Comparison of ENCODE assay signal across 17 cellular contexts in genomic region chr15:32765236-32765635, GRCh38. TPM values are rescaled to one million over a fixed set of nuclear protein-coding genes. Genes with fewer than 3 reads are reported as not detected.
A peak's percentile ranks its signal among the peaks of the same experiment; 100 is the strongest.
DNase-seq lines count a peak whose midpoint lies in the region; ATAC-seq and TF ChIP-seq lines count a peak whose summit lies in the region.
"Had no signal": no experiment of that assay in that cellular context is flagged by ENCODE, and none has a peak within 500 bp of the region (broad histone marks: within the 10 kb centered on the region; RNA-seq: fewer than 3 reads in every experiment).

No MANE protein-coding gene starts in this region.

- DNase-seq in HFFc6 (no peak), left ventricle myocardium superior (no peak), SKM-1 (lab: John Stamatoyannopoulos, UW; ENCODE audit: unreplicated experiment) (no peak), MM.1S (no peak)
- DNase-seq: CD4-positive, alpha-beta T cell; CD8-positive, alpha-beta memory T cell; DMS 273 treated with DMSO at 0.1 percent for 48 hours; EL; GDM1; H9 had no signal

- no peak for ATAC-seq in left ventricle myocardium superior
- ATAC-seq: GM23338, HCT116 had no signal

- H2AFZ ChIP-seq in OCI-LY3 (ENCODE audit: low read depth, low read length) = no peak overlapping the region
- H2AFZ ChIP-seq in MM.1S (ENCODE audit: low read length) = no peak overlapping the region
- H2AFZ ChIP-seq: GM23338 had no signal

- no peaks in the 10 kb centered on the region for H3K9me3 Mint-ChIP-seq in HFFc6
- H3K9me3 Mint-ChIP-seq: CD4-positive, alpha-beta T cell; CD8-positive, alpha-beta memory T cell had no signal

- H3K9me3 ChIP-seq in BLaER1 treated with 17β-estradiol and CSF1 and Interleukin-3, amounts not matched to agents 10 nM and 100 nM (replicated peaks in 1 of 11) = peaks cover 0 to 19% (median 9%) of the 10 kb centered on the region in 11 experiments; a peak in 11 of 22 replicates
- H3K9me3 ChIP-seq in OCI-LY3 (ENCODE audit: insufficient read depth, low read length) (no peaks in the 10 kb centered on the region), MM.1S (replicated peaks; ENCODE audit: insufficient read depth, low read length) (no peaks in the 10 kb centered on the region)

- H3K27me3 ChIP-seq in BLaER1 treated with 17β-estradiol and CSF1 and Interleukin-3, amounts not matched to agents 10 nM and 100 nM = no peaks in the 10 kb centered on the region
- H3K27me3 ChIP-seq in OCI-LY3 (ENCODE audit: low read depth, low read length) (peaks cover 43% of the 10 kb centered on the region), MM.1S (replicated peaks; ENCODE audit: insufficient read depth, low read length) (no peaks in the 10 kb centered on the region)

- no peaks in the 10 kb centered on the region; a peak in 2 of 22 replicates for H3K36me3 ChIP-seq in BLaER1 treated with 17β-estradiol and CSF1 and Interleukin-3, amounts not matched to agents 10 nM and 100 nM
- H3K36me3 ChIP-seq in OCI-LY3 (replicated peaks; ENCODE audit: low read depth, low read length) = no peaks in the 10 kb centered on the region
- no peaks in the 10 kb centered on the region for H3K36me3 ChIP-seq in MM.1S (replicated peaks; ENCODE audit: insufficient read depth, low read length)

- H3F3A ChIP-seq in MM.1S (ENCODE audit: insufficient read depth, low read length) = no peaks in the 10 kb centered on the region

- H3K27ac ChIP-seq in BLaER1 treated with 17β-estradiol and CSF1 and Interleukin-3, amounts not matched to agents 10 nM and 100 nM = no peak overlapping the region; a peak in 1 of 22 replicates
- H3K27ac ChIP-seq in OCI-LY3 (ENCODE audit: low read length) (no peak overlapping the region), MM.1S (ENCODE audit: low read length) (no peak overlapping the region)

- TF ChIP-seq CTCF in HFFc6 (IDR thresholded peaks at IDR 0.05) (no peak), OCI-LY3 (IDR thresholded peaks at IDR 0.05; ENCODE audit: low read depth, low read length) (no peak), MM.1S (IDR thresholded peaks at IDR 0.05; ENCODE audit: low read length) (no peak)

- H3K27me3 Mint-ChIP-seq in HFFc6 (ENCODE audit: insufficient read depth) = peaks cover 2% of the 10 kb centered on the region

- H3K4me3 Mint-ChIP-seq in HFFc6 = no peak overlapping the region
- H3K4me3 Mint-ChIP-seq: CD14-positive monocyte; CD4-positive, alpha-beta T cell; CD8-positive, alpha-beta memory T cell; GM23338; H9 had no signal

- H4K20me1 ChIP-seq in BLaER1 treated with 17β-estradiol and CSF1 and Interleukin-3, amounts not matched to agents 10 nM and 100 nM = no peaks in the 10 kb centered on the region
- H4K20me1 ChIP-seq in OCI-LY3 (ENCODE audit: insufficient read depth, low read length) = no peaks in the 10 kb centered on the region
- no peaks in the 10 kb centered on the region for H4K20me1 ChIP-seq in MM.1S (ENCODE audit: insufficient read depth, low read length)

- peaks cover 62% of the 10 kb centered on the region for H3K36me3 Mint-ChIP-seq in HFFc6 (ENCODE audit: low read depth)
- H3K36me3 Mint-ChIP-seq: CD14-positive monocyte; CD8-positive, alpha-beta memory T cell had no signal

- H3K4me1 Mint-ChIP-seq in HFFc6 (ENCODE audit: low read depth) = peaks cover 76% of the 10 kb centered on the region
- H3K4me1 Mint-ChIP-seq: CD14-positive monocyte; CD8-positive, alpha-beta memory T cell; GM23338; H9 had no signal

- intact Hi-C loops in left ventricle myocardium superior (cut with micrococcal nuclease) = no loop called here

- H3K4me3 ChIP-seq in BLaER1 treated with 17β-estradiol and CSF1 and Interleukin-3, amounts not matched to agents 10 nM and 100 nM = no peak overlapping the region
- H3K4me3 ChIP-seq in OCI-LY3 (ENCODE audit: low read length) = no peak overlapping the region
- H3K4me3 ChIP-seq in MM.1S (ENCODE audit: low read length) = no peak overlapping the region
- H3K4me3 ChIP-seq: GM23338 had no signal

- no peaks in the 10 kb centered on the region for H3K79me2 ChIP-seq in OCI-LY3 (ENCODE audit: low read length)
- H3K79me2 ChIP-seq in MM.1S (ENCODE audit: low read length) = no peaks in the 10 kb centered on the region

- H3K9ac ChIP-seq in BLaER1 treated with 17β-estradiol and CSF1 and Interleukin-3, amounts not matched to agents 10 nM and 100 nM = no peak overlapping the region
- H3K9ac ChIP-seq in OCI-LY3 (ENCODE audit: low read length) (no peak overlapping the region), MM.1S (ENCODE audit: low read length) (no peak overlapping the region)

- H3K27ac Mint-ChIP-seq in HFFc6 = peak overlapping the region; percentile 41; the same call in 1 of the 2 replicates
- H3K27ac Mint-ChIP-seq: CD14-positive monocyte; CD4-positive, alpha-beta T cell; GM23338; H9 had no signal

- no peaks in the 10 kb centered on the region for H3K9me2 ChIP-seq in MM.1S (replicated peaks; ENCODE audit: insufficient read depth, low read length)

- peaks cover 0 to 38% (median 18%) of the 10 kb centered on the region in 10 experiments; a peak in 14 of 20 replicates for H3K4me1 ChIP-seq in BLaER1 treated with 17β-estradiol and CSF1 and Interleukin-3, amounts not matched to agents 10 nM and 100 nM
- peaks cover 34% of the 10 kb centered on the region for H3K4me1 ChIP-seq in OCI-LY3 (ENCODE audit: low read length)
- peaks cover 10% of the 10 kb centered on the region for H3K4me1 ChIP-seq in MM.1S (ENCODE audit: low read length)

- peak overlapping the region in 8 of 11 experiments; percentile 19 to 73 (median 55); a peak in 15 of 22 replicates for H3K4me2 ChIP-seq in BLaER1 treated with 17β-estradiol and CSF1 and Interleukin-3, amounts not matched to agents 10 nM and 100 nM
- H3K4me2 ChIP-seq in OCI-LY3 (ENCODE audit: low read length) = peak overlapping the region; percentile 26
- no peak overlapping the region for H3K4me2 ChIP-seq in MM.1S (ENCODE audit: low read depth, low read length)
- H3K4me2 ChIP-seq: GM23338 had no signal

RNA-seq across cellular contexts. Expression of gene GREM1, which starts 47.4 kb away (rescaled TPM):
- total RNA-seq in HFFc6 (2021; fragmentation: NEBNext Ultra II Directional; extraction: Animal tissue kit (Norgen Biotek cat#: 25700)) = 1,000 to 10,000 TPM; 2,146 to 4,099 (median 3,549) TPM
- 0.52 TPM for total RNA-seq in left ventricle myocardium superior
- total RNA-seq: A172; CD4-positive, alpha-beta T cell; CD8-positive, alpha-beta memory T cell; H4 had no signal

Comparison
In these comparisons a context has a peak if more than half of its experiments do, and no peak if none do; other contexts are left out.
1. RNA of gene GREM1, which starts 47.4 kb away (total RNA-seq): 2,146 to 4,099 TPM in HFFc6; 0.52 TPM in left ventricle myocardium superior (single experiment); every median in the first group is over 1,000 times any median in the second.